Comparison of ENCODE assay signal across 15 cellular contexts in genomic region chr3:127682576-127682975, GRCh38. TPM values are rescaled to one million over a fixed set of nuclear protein-coding genes. Genes with fewer than 3 reads are reported as not detected.
DNase-seq lines count a peak whose midpoint lies in the region; ATAC-seq, FAIRE-seq and TF ChIP-seq lines count a peak whose summit lies in the region.
"Had no signal": no experiment of that assay in that cellular context is flagged by ENCODE, and none has a peak within 500 bp of the region (broad histone marks: within the 10 kb centered on the region; RNA-seq: fewer than 3 reads in every experiment).

No MANE protein-coding gene starts in this region.

- peaks cover 14% of the 10 kb centered on the region for H3K36me3 ChIP-seq in right atrium auricular region
- no peaks in the 10 kb centered on the region for H3K36me3 ChIP-seq in GM12878 (ENCODE audit: control insufficient read depth in 2 of 2, insufficient read depth in 2 of 2, low read length in 1 of 2)
- H3K36me3 ChIP-seq in MG63 = peaks cover 8% of the 10 kb centered on the region; the same call in 1 of the 2 replicates

- H3K4me1 Mint-ChIP-seq in neural crest cell = peaks cover 5% of the 10 kb centered on the region

- H3K9me3 ChIP-seq in right atrium auricular region (no peaks in the 10 kb centered on the region), GM12878 (replicated peaks; ENCODE audit: control insufficient read depth, insufficient read depth, low read length) (no peaks in the 10 kb centered on the region), MG63 (no peaks in the 10 kb centered on the region)

- SMC1A ChIA-PET in GM12878 (lab: Charles Lee; ENCODE audit: uncharacterized antibody, unreplicated experiment) = interaction anchor here (1.6 to 2.3 kb wide), 2 partner anchors 14 to 279 kb away, joined by 3 to 10 read pairs; no protein-coding TSS in a partner anchor

- H3K4me1 ChIP-seq in right atrium auricular region = no peaks in the 10 kb centered on the region
- peaks cover 34% of the 10 kb centered on the region for H3K4me1 ChIP-seq in GM12878 (ENCODE audit: control insufficient read depth, insufficient read depth, low read length)

- no peak for TF ChIP-seq RAD21 in GM12878 (IDR thresholded peaks at IDR 0.05; ENCODE audit: insufficient read depth, low read depth, low read length)

- no peaks in the 10 kb centered on the region for H3K27me3 ChIP-seq in right atrium auricular region
- no peaks in the 10 kb centered on the region for H3K27me3 ChIP-seq in GM12878 (replicated peaks in 1 of 2; ENCODE audit: control insufficient read depth in 2 of 2, insufficient read depth in 2 of 2, low read length in 1 of 2)
- H3K27me3 ChIP-seq in MG63 = no peaks in the 10 kb centered on the region

- no peaks in the 10 kb centered on the region for H3K79me2 ChIP-seq in GM12878 (ENCODE audit: control insufficient read depth, insufficient read depth, low read length)

- no TSS peak for BruUV-seq in GM12878 (replicated peaks; lab: Mats Ljungman, UMichigan)

- H3K27me3 Mint-ChIP-seq in neural crest cell (ENCODE audit: low read depth) = no peaks in the 10 kb centered on the region
- H3K27me3 Mint-ChIP-seq: naive thymus-derived CD4-positive, alpha-beta T cell; stimulated activated naive CD8-positive, alpha-beta T cell treated with anti-CD3 and anti-CD28 coated beads, Interleukin-15, Interleukin-2, amounts not matched to agents 100 ng/mL and 50 ng/mL, for 24 hours; T-cell had no signal

- H3K27ac Mint-ChIP-seq in neural crest cell (ENCODE audit: unreplicated experiment) = peak overlapping the region; percentile 78
- H3K27ac Mint-ChIP-seq: stimulated activated naive CD8-positive, alpha-beta T cell treated with anti-CD3 and anti-CD28 coated beads, Interleukin-15, Interleukin-2, amounts not matched to agents 100 ng/mL and 50 ng/mL, for 24 hours had no signal

- no peak for TF ChIP-seq EP300 in GM12878 (IDR thresholded peaks at IDR 0.05; ENCODE audit: borderline replicate concordance in 1 of 2, control insufficient read depth in 1 of 2, low read depth in 2 of 2, low read length in 2 of 2)

- H3K9ac ChIP-seq in GM12878 (ENCODE audit: control insufficient read depth, insufficient read depth, low read length) = no peak overlapping the region

- no peak overlapping the region for H3K4me3 Mint-ChIP-seq in neural crest cell
- H3K4me3 Mint-ChIP-seq: activated T-cell treated with anti-CD3 and anti-CD28 coated beads, Interleukin-2, amount 50 U/mL, for 4 hours; stimulated activated naive CD8-positive, alpha-beta T cell treated with anti-CD3 and anti-CD28 coated beads, Interleukin-15, Interleukin-2, amounts not matched to agents 100 ng/mL and 50 ng/mL, for 24 hours; T-cell had no signal

- CTCF ChIA-PET in GM12878 (lab: Yijun Ruan, JAX) = interaction anchor here (0.8 to 1.3 kb wide), 4 partner anchors 14 to 287 kb away, joined by 3 read pairs; no protein-coding TSS in a partner anchor

- no peaks in the 10 kb centered on the region for H3K36me3 Mint-ChIP-seq in neural crest cell (ENCODE audit: low read depth)

- TF ChIP-seq CTCF in right atrium auricular region (IDR thresholded peaks at IDR 0.05) = no peak
- no peak for TF ChIP-seq CTCF in GM12878 (IDR thresholded peaks at IDR 0.05 in 2 of 3, conservative IDR thresholded peaks at IDR 0.05 in 1 of 3; ENCODE audit: control insufficient read depth in 2 of 3, extremely low read depth in 1 of 3, insufficient read depth in 1 of 3, low read depth in 3 of 3, low read length in 3 of 3)
- TF ChIP-seq CTCF in neural crest cell (conservative IDR thresholded peaks at IDR 0.05) = no peak

- H3K27ac ChIP-seq in right atrium auricular region (no peak overlapping the region), GM12878 (ENCODE audit: control insufficient read depth, insufficient read depth) (no peak overlapping the region)

- RAD21 ChIA-PET in GM12878 (lab: Charles Lee; ENCODE audit: unreplicated experiment) = interaction anchor here (1.0 kb wide), 1 partner anchor 276 kb away, joined by 3 read pairs; no protein-coding TSS in a partner anchor

- intact Hi-C loops in Right ventricle myocardium inferior (cut with DNase I) (no loop called here), GM12878 (cut with micrococcal nuclease; ENCODE audit: unreplicated experiment) (no loop called here)

- POLR2A ChIA-PET in GM12878 (lab: Charles Lee) = interaction anchor here (1.4 kb wide), 1 partner anchor 12 kb away, joined by 3 read pairs; no protein-coding TSS in a partner anchor

- in situ Hi-C loops in GM12878 (cut with MboI) = no loop called here

- no peak overlapping the region for H3K4me3 ChIP-seq in right atrium auricular region
- no peak overlapping the region for H3K4me3 ChIP-seq in GM12878
- H3K4me3 ChIP-seq in MG63 = no peak overlapping the region

- peak; percentile 40 for DNase-seq in right atrium auricular region (ENCODE audit: low spot score)
- DNase-seq in Right ventricle myocardium inferior (ENCODE audit: missing footprints) = no peak
- no peak for DNase-seq in GM12878 (ENCODE audit: low read depth, low spot score)
- no peak for DNase-seq in neural crest cell (ENCODE audit: low read depth, low spot score)
- DNase-seq in HCEC 1CT = no peak
- DNase-seq in MG63 = no peak
- no peak for DNase-seq in nucleus accumbens (lab: John Stamatoyannopoulos, UW)
- DNase-seq: activated T-cell treated with anti-CD3 and anti-CD28 coated beads, Interleukin-2, amount 50 U/mL, for 4 hours; NCI-H1092 treated with DMSO at 0.1 percent for 48 hours had no signal

- ATAC-seq in Right ventricle myocardium inferior = no peak
- no peak for ATAC-seq in GM12878
- ATAC-seq in HG03354 (IDR thresholded peaks at IDR 0.05; ENCODE audit: poor library complexity, severe bottlenecking, unreplicated experiment) = no peak
- ATAC-seq: activated T-cell treated with anti-CD3 and anti-CD28 coated beads, Interleukin-2, amount 50 U/mL, for 4 hours; naive thymus-derived CD4-positive, alpha-beta T cell; T-cell had no signal

- WGBS in GM12878 (ENCODE audit: insufficient coverage, insufficient replicate concordance, low lambda C conversion rate, missing lambda C conversion rate) = 84% methylated on average over 8 of the region's 8 CpGs

- no peak for FAIRE-seq in GM12878 (lab: Jason Lieb, UNC)
- FAIRE-seq: colon, RCC 7860 had no signal

- no peak overlapping the region for H2AFZ ChIP-seq in GM12878 (ENCODE audit: control insufficient read depth, low read depth, low read length)

- no peaks in the 10 kb centered on the region for H4K20me1 ChIP-seq in GM12878 (ENCODE audit: control insufficient read depth, insufficient read depth)

- H3K9me3 Mint-ChIP-seq in neural crest cell = no peaks in the 10 kb centered on the region
- H3K9me3 Mint-ChIP-seq: activated T-cell treated with anti-CD3 and anti-CD28 coated beads, Interleukin-2, amount 50 U/mL, for 4 hours; stimulated activated naive CD8-positive, alpha-beta T cell treated with anti-CD3 and anti-CD28 coated beads, Interleukin-15, Interleukin-2, amounts not matched to agents 100 ng/mL and 50 ng/mL, for 24 hours; T-cell had no signal

- peak overlapping the region; percentile 28 for H3K4me2 ChIP-seq in GM12878 (ENCODE audit: control insufficient read depth, insufficient read depth)

- no peak for TF ChIP-seq POLR2A in GM12878 (IDR thresholded peaks at IDR 0.05; ENCODE audit: low read depth, low read length)

TF ChIP-seq in GM12878, 131 proteins besides CTCF, POLR2A, EP300 and RAD21 (continues in another document):
- no peak for TF ChIP-seq POU2F2 (IDR thresholded peaks at IDR 0.05; ENCODE audit: borderline replicate concordance, low read depth, low read length)
- no peak for TF ChIP-seq PAX5 (IDR thresholded peaks at IDR 0.05; ENCODE audit: borderline replicate concordance, low read depth, low read length)

RNA-seq across cellular contexts. Expression of gene ABTB1, which starts 9.8 kb away (rescaled TPM):
- 10 to 100 TPM; 14.9 to 16.9 TPM for total RNA-seq in right atrium auricular region
- 31.7 TPM for total RNA-seq in Right ventricle myocardium inferior
- 15.1 and 16.1 TPM in 2 replicates for total RNA-seq in GM12878 (2013; cell fraction: nucleolus; rRNA removed)
- 5.7 and 7.1 TPM in 2 replicates for total RNA-seq in GM12878 (2014; rRNA removed)
- total RNA-seq in GM12878 (2014; rRNA removed; fragmentation: Illumina TruSeq; extraction: Trizol) = 1.9 and 2.1 TPM in 2 replicates
- 10.1 and 10.6 TPM in 2 replicates for total RNA-seq in GM12878 (2021)
- 5.6 TPM for polyA plus RNA-seq in GM12878 (2011; ENCODE audit: low read depth)
- 4.1 and 7.2 TPM in 2 replicates for polyA plus RNA-seq in GM12878 (2011; rRNA removed)
- polyA plus RNA-seq in GM12878 (2011; cell fraction: cytosol; rRNA removed) = 8.9 and 12.4 TPM in 2 replicates
- polyA plus RNA-seq in GM12878 (2011; cell fraction: nucleus; rRNA removed) = 53.7 and 56.1 TPM in 2 replicates
- polyA plus RNA-seq in GM12878 (2012) = 13.6 and 13.8 TPM in 2 replicates
- polyA plus RNA-seq in GM12878 (2014; fragmentation: Illumina TruSeq; extraction: Trizol) = 1.0 and 2.4 TPM in 2 replicates
- polyA plus RNA-seq in GM12878 (2014; fragmentation: Nextera tagmentation; extraction: Ambion mirVana) = under 1 TPM; 0.11 to 0.31 TPM
- 10.2 and 12.9 TPM in 2 replicates for polyA plus RNA-seq in GM12878 (2014; rRNA removed)
- polyA plus RNA-seq in GM12878 (2016; fragmentation: Nextera tagmentation; extraction: Ambion mirVana) = 1 to 10 TPM; 7.7 to 9.2 TPM
- polyA minus RNA-seq in GM12878 (2011; rRNA and poly(A)+ RNA removed) = 6.8 and 8.2 TPM in 2 replicates
- 1.9 and 5.0 TPM in 2 replicates for polyA minus RNA-seq in GM12878 (2011; cell fraction: cytosol; rRNA and poly(A)+ RNA removed)
- polyA minus RNA-seq in GM12878 (2011; cell fraction: nucleus; rRNA and poly(A)+ RNA removed) = 9.6 and 12.6 TPM in 2 replicates
- 6.8 and 7.2 TPM in 2 replicates for total RNA-seq in neural crest cell
- total RNA-seq in MG63 (2014; rRNA removed; shearing (Covaris generic); ENCODE audit: low replicate concordance) = 16.0 and 21.0 TPM in 2 replicates

RNA-seq across cellular contexts. Expression of gene PODXL2, which starts 53.6 kb away (rescaled TPM):
- total RNA-seq in right atrium auricular region = 1 to 10 TPM; 1.9 to 2.9 TPM
- 1.4 TPM for total RNA-seq in Right ventricle myocardium inferior
- total RNA-seq in GM12878 (2013; cell fraction: nucleolus; rRNA removed) = not detected in 2 replicates
- total RNA-seq in GM12878 (2014; rRNA removed) = 21.0 and 24.3 TPM in 2 replicates
- 12.4 and 13.2 TPM in 2 replicates for total RNA-seq in GM12878 (2014; rRNA removed; fragmentation: Illumina TruSeq; extraction: Trizol)
- 22.2 and 24.4 TPM in 2 replicates for total RNA-seq in GM12878 (2021)
- polyA plus RNA-seq in GM12878 (2011; ENCODE audit: low read depth) = 0.43 TPM
- not detected in 2 replicates for polyA plus RNA-seq in GM12878 (2011; rRNA removed)
- polyA plus RNA-seq in GM12878 (2011; cell fraction: cytosol; rRNA removed) = not detected in 2 replicates
- polyA plus RNA-seq in GM12878 (2011; cell fraction: nucleus; rRNA removed) = not detected in 2 replicates
- 1.3 and 2.1 TPM in 2 replicates for polyA plus RNA-seq in GM12878 (2012)
- 6.9 and 10.3 TPM in 2 replicates for polyA plus RNA-seq in GM12878 (2014; fragmentation: Illumina TruSeq; extraction: Trizol)
- under 1 TPM in 1 of 2 experiments, not detected in 1; 0.03 TPM for polyA plus RNA-seq in GM12878 (2014; fragmentation: Nextera tagmentation; extraction: Ambion mirVana)
- polyA plus RNA-seq in GM12878 (2014; rRNA removed) = 22.5 and 25.4 TPM in 2 replicates
- polyA plus RNA-seq in GM12878 (2016; fragmentation: Nextera tagmentation; extraction: Ambion mirVana) = 10 to 100 TPM; 12.0 to 14.0 TPM
- not detected in 2 replicates for polyA minus RNA-seq in GM12878 (2011; rRNA and poly(A)+ RNA removed)
- 0.62 TPM in 1 of 2 replicates, not detected in the other for polyA minus RNA-seq in GM12878 (2011; cell fraction: cytosol; rRNA and poly(A)+ RNA removed)
- 0.19 TPM in 1 of 2 replicates, not detected in the other for polyA minus RNA-seq in GM12878 (2011; cell fraction: nucleus; rRNA and poly(A)+ RNA removed)
- 70.8 and 74.0 TPM in 2 replicates for total RNA-seq in neural crest cell
- 70.4 and 84.7 TPM in 2 replicates for total RNA-seq in MG63 (2014; rRNA removed; shearing (Covaris generic); ENCODE audit: low replicate concordance)
